ENCODE assay signal across 13 cellular contexts in the genomic region with DNA sequence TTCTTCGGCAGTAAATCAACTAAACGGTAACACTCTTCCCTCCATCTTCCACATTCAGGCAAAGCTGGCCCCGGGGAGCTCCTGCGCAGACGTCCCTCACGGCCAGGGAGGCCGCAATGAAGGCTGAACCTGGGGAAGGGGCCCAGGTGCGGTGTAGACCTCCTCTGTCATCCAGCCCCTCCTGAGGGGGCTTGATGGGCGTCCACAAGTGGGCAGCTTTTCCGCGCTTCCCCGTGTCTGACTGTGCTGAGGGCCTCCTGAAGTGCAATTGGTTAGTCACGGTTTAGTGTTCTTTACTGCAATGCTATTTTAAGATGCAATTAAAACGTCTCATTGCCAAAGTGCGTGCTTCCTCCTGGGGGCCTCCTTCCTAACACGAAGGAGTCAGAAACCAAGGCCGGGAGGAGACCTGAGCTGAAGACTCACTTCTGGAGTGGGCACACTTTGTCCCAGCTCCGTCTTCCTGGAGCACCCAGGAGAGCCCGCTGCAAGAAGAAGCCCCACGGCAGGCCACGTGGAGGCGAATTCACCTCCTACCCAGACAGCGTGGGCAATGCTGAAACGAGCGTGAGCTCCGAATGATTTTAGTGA.
DNase-seq lines count a peak whose midpoint lies in the region; ATAC-seq and TF ChIP-seq lines count a peak whose summit lies in the region.
"Had no signal": no experiment of that assay in that cellular context is flagged by ENCODE, and none has a peak within 500 bp of the region (broad histone marks: within the 10 kb centered on the region; RNA-seq: fewer than 3 reads in every experiment).

No MANE protein-coding gene starts in this region.

- no peak for TF ChIP-seq POLR2A in sigmoid colon (IDR thresholded peaks at IDR 0.05)

- POLR2A ChIA-PET in activated CD4-positive, alpha-beta T cell treated with anti-CD3 and anti-CD28 coated beads for 36 hours (lab: Charles Lee) = no interaction called here

- no peak overlapping the region for H3K4me3 Mint-ChIP-seq in activated CD4-positive, alpha-beta T cell treated with anti-CD3 and anti-CD28 coated beads for 36 hours

- H3K9me3 Mint-ChIP-seq in activated CD4-positive, alpha-beta T cell treated with anti-CD3 and anti-CD28 coated beads for 36 hours (ENCODE audit: low read depth) = no peaks in the 10 kb centered on the region

- H3K79me2 ChIP-seq in fibroblast of lung (ENCODE audit: control insufficient read depth, insufficient read depth, low read length) = no peaks in the 10 kb centered on the region

- intact Hi-C loops in activated CD4-positive, alpha-beta T cell treated with anti-CD3 and anti-CD28 coated beads for 36 hours (cut with DNase I, micrococcal nuclease) = no loop called here
- intact Hi-C loops in sigmoid colon (cut with DNase I) = no loop called here

- H3K4me1 ChIP-seq in fibroblast of lung (ENCODE audit: control insufficient read depth, extremely low read depth, insufficient read depth, low read length) = no peaks in the 10 kb centered on the region
- no peaks in the 10 kb centered on the region for H3K4me1 ChIP-seq in sigmoid colon
- H3K4me1 ChIP-seq: tibial nerve had no signal

- H3K36me3 Mint-ChIP-seq in activated CD4-positive, alpha-beta T cell treated with anti-CD3 and anti-CD28 coated beads for 36 hours (ENCODE audit: low read depth) = peaks cover 9% of the 10 kb centered on the region

- no peak for TF ChIP-seq EP300 in sigmoid colon (IDR thresholded peaks at IDR 0.05)

- no peak overlapping the region for H3K4me2 ChIP-seq in fibroblast of lung (ENCODE audit: extremely low read depth, insufficient read depth, low read length)

- H3K4me3 ChIP-seq in fibroblast of lung (replicated peaks in 1 of 4; ENCODE audit: control extremely low read depth in 1 of 4, insufficient read depth in 1 of 4, low read depth in 3 of 4, low read length in 4 of 4) (no peak overlapping the region), sigmoid colon (no peak overlapping the region)
- H3K4me3 ChIP-seq: ovary, tibial nerve had no signal

- no peaks in the 10 kb centered on the region for H3K9me3 ChIP-seq in fibroblast of lung (ENCODE audit: control insufficient read depth, insufficient read depth, low read depth, low read length)
- H3K9me3 ChIP-seq in sigmoid colon = no peaks in the 10 kb centered on the region
- H3K9me3 ChIP-seq: ovary, tibial nerve had no signal

- ATAC-seq in activated CD4-positive, alpha-beta T cell treated with anti-CD3 and anti-CD28 coated beads for 36 hours = no peak
- ATAC-seq in HG02970 (IDR thresholded peaks at IDR 0.05; ENCODE audit: low FRiP score, unreplicated experiment) (no peak), esophagus mucosa (no peak)
- ATAC-seq: HCT116 had no signal

- no peak overlapping the region for H3K27ac Mint-ChIP-seq in activated CD4-positive, alpha-beta T cell treated with anti-CD3 and anti-CD28 coated beads for 36 hours

- H3K9ac ChIP-seq in fibroblast of lung (ENCODE audit: insufficient read depth, low read length) = no peak overlapping the region

- no peak overlapping the region for H3K27ac ChIP-seq in fibroblast of lung (ENCODE audit: insufficient read depth, low read length)
- H3K27ac ChIP-seq in sigmoid colon = no peak overlapping the region
- H3K27ac ChIP-seq: 22Rv1, ovary, tibial nerve had no signal

- H3K4me1 Mint-ChIP-seq in activated CD4-positive, alpha-beta T cell treated with anti-CD3 and anti-CD28 coated beads for 36 hours = no peaks in the 10 kb centered on the region

- H4K20me1 ChIP-seq in fibroblast of lung (ENCODE audit: control insufficient read depth, extremely low read depth, insufficient read depth, low read length) = no peaks in the 10 kb centered on the region

- H3K36me3 ChIP-seq in fibroblast of lung (ENCODE audit: control insufficient read depth, insufficient read depth, low read length) = no peaks in the 10 kb centered on the region
- H3K36me3 ChIP-seq in sigmoid colon = no peaks in the 10 kb centered on the region
- H3K36me3 ChIP-seq: ovary had no signal

- peak; percentile 2 for DNase-seq in activated CD4-positive, alpha-beta T cell treated with anti-CD3 and anti-CD28 coated beads for 36 hours
- DNase-seq in activated CD4-positive, alpha-beta T cell treated with anti-CD3 and anti-CD28 coated beads, Interleukin-2, amount 50 U/mL, for 4 hours = no peak
- DNase-seq in NOMO-1 (lab: John Stamatoyannopoulos, UW; ENCODE audit: unreplicated experiment in 2 of 2) (peak; percentile 92), fibroblast of lung (ENCODE audit: low read depth in 2 of 2) (peak; percentile 6 to 9), sigmoid colon (peak; percentile 55), A172 (ENCODE audit: low spot score) (no peak)
- DNase-seq: kidney glomerular epithelial cell had no signal

- H3K27me3 ChIP-seq in fibroblast of lung (ENCODE audit: control insufficient read depth, insufficient read depth, low read length) (no peaks in the 10 kb centered on the region), sigmoid colon (no peaks in the 10 kb centered on the region)
- H3K27me3 ChIP-seq: ovary, tibial nerve had no signal

- H2AFZ ChIP-seq in fibroblast of lung (ENCODE audit: low read length) = no peak overlapping the region

- CTCF ChIA-PET in activated CD4-positive, alpha-beta T cell treated with anti-CD3 and anti-CD28 coated beads for 36 hours (lab: Charles Lee) = no interaction called here

- TF ChIP-seq CTCF in fibroblast of lung (conservative IDR thresholded peaks at IDR 0.05 in 1 of 2, IDR thresholded peaks at IDR 0.05 in 1 of 2; ENCODE audit: low read depth in 1 of 2, low read length in 2 of 2) (no peak), sigmoid colon (IDR thresholded peaks at IDR 0.05) (no peak)

- H3K27me3 Mint-ChIP-seq in activated CD4-positive, alpha-beta T cell treated with anti-CD3 and anti-CD28 coated beads for 36 hours = no peaks in the 10 kb centered on the region

- WGBS in sigmoid colon, 2 donors = 76 to 89% methylated on average over 26 of the region's 26 CpGs

Comparison
In these comparisons a context has a peak if more than half of its experiments do, and no peak if none do; other contexts are left out.
1. DNase-seq: peak in activated CD4-positive, alpha-beta T cell treated with anti-CD3 and anti-CD28 coated beads for 36 hours (single experiment), NOMO-1 (2 of 2), fibroblast of lung (2 of 2) and sigmoid colon (single experiment); none in activated CD4-positive, alpha-beta T cell treated with anti-CD3 and anti-CD28 coated beads, Interleukin-2, amount 50 U/mL, for 4 hours (0 of 2) and A172 (single experiment).